In genomic region chr1:108661030-108661609, GRCh38 we compare ENCODE assay signal across 8 cellular contexts. TPM values are rescaled to one million over a fixed set of nuclear protein-coding genes. Genes with fewer than 3 reads are reported as not detected.
DNase-seq lines count a peak whose midpoint lies in the region; ATAC-seq and TF ChIP-seq lines count a peak whose summit lies in the region.

Gene HENMT1 (minus strand): TSS chr1:108661093. CDS start chr1:108659884, 1,209 bp downstream.

- H3K27ac Mint-ChIP-seq in activated naive CD4-positive, alpha-beta T cell treated with anti-CD3 and anti-CD28 coated beads, Interleukin-2, amount 50 U/mL, for 24 hours, result peak within 1 kb of the TSS; percentile 96
- H3K27ac Mint-ChIP-seq in type B pancreatic cell, result peak within 1 kb of the TSS; percentile 72

- peak; percentile 63 to 84 (median 80) for DNase-seq in Peyer's patch
- DNase-seq in cardiac septum (ENCODE audit: low spot score), result peak; percentile 83
- peak; percentile 90 for DNase-seq in posterior vena cava (ENCODE audit: low spot score)
- DNase-seq in type B pancreatic cell (ENCODE audit: extremely low spot score, unreplicated experiment), result peak; percentile 77

- ATAC-seq in GM18873 (IDR thresholded peaks at IDR 0.05; ENCODE audit: low FRiP score, unreplicated experiment) (peak; percentile 62), HG03196 (IDR thresholded peaks at IDR 0.05; ENCODE audit: unreplicated experiment) (peak; percentile 84)

- peaks cover 37% of the 10 kb centered on the region for H3K4me1 Mint-ChIP-seq in activated naive CD4-positive, alpha-beta T cell treated with anti-CD3 and anti-CD28 coated beads, Interleukin-2, amount 50 U/mL, for 24 hours
- no peaks in the 10 kb centered on the region for H3K4me1 Mint-ChIP-seq in type B pancreatic cell (ENCODE audit: unreplicated experiment)

- H3K27ac ChIP-seq in 22Rv1 (peak within 1 kb of the TSS; percentile 90), Peyer's patch (peak within 1 kb of the TSS; percentile 91 to 98 (median 94))

- TF ChIP-seq POLR2A in Peyer's patch (IDR thresholded peaks at IDR 0.05), result peak in 1 of 2 donors; percentile 38

- no peaks in the 10 kb centered on the region for H3K36me3 ChIP-seq in Peyer's patch

- no peaks in the 10 kb centered on the region for H3K27me3 Mint-ChIP-seq in activated naive CD4-positive, alpha-beta T cell treated with anti-CD3 and anti-CD28 coated beads, Interleukin-2, amount 50 U/mL, for 24 hours
- H3K27me3 Mint-ChIP-seq in type B pancreatic cell, result no peaks in the 10 kb centered on the region

- H3K27me3 ChIP-seq in Peyer's patch, result no peaks in the 10 kb centered on the region

- H3K9me3 ChIP-seq in Peyer's patch, result no peaks in the 10 kb centered on the region

- peak within 1 kb of the TSS; percentile 88 for H3K4me3 Mint-ChIP-seq in activated naive CD4-positive, alpha-beta T cell treated with anti-CD3 and anti-CD28 coated beads, Interleukin-2, amount 50 U/mL, for 24 hours
- peak within 1 kb of the TSS; percentile 84 for H3K4me3 Mint-ChIP-seq in type B pancreatic cell

- H3K4me1 ChIP-seq in Peyer's patch, result peaks cover 0 to 7% (median 0%) of the 10 kb centered on the region in 4 donors

- no peaks in the 10 kb centered on the region for H3K9me3 Mint-ChIP-seq in activated naive CD4-positive, alpha-beta T cell treated with anti-CD3 and anti-CD28 coated beads, Interleukin-2, amount 50 U/mL, for 24 hours
- H3K9me3 Mint-ChIP-seq in type B pancreatic cell, result no peaks in the 10 kb centered on the region

- no peaks in the 10 kb centered on the region for H3K36me3 Mint-ChIP-seq in activated naive CD4-positive, alpha-beta T cell treated with anti-CD3 and anti-CD28 coated beads, Interleukin-2, amount 50 U/mL, for 24 hours
- H3K36me3 Mint-ChIP-seq in type B pancreatic cell, result no peaks in the 10 kb centered on the region

- H3K4me3 ChIP-seq in Peyer's patch, result peak within 1 kb of the TSS; percentile 55 to 78 (median 72)

- intact Hi-C loops in cardiac septum (cut with DNase I) (no loop called here), posterior vena cava (cut with DNase I) (no loop called here)

- TF ChIP-seq CTCF in 22Rv1 (IDR thresholded peaks at IDR 0.05) (no peak), Peyer's patch (IDR thresholded peaks at IDR 0.05) (no peak), type B pancreatic cell (conservative IDR thresholded peaks at IDR 0.05) (no peak)

RNA-seq across cellular contexts. Expression of gene HENMT1, which starts in this region (rescaled TPM):
- 1 to 10 TPM; 2.7 to 8.3 (median 5.4) TPM for total RNA-seq in Peyer's patch
- total RNA-seq in cardiac septum, result 1.1 TPM
- total RNA-seq in posterior vena cava, result 1 to 10 TPM; 3.0 to 5.7 TPM
- total RNA-seq in type B pancreatic cell (ENCODE audit: low replicate concordance), result 6.9 and 11.5 TPM in 2 replicates

Comparison
In these comparisons a context has a peak if more than half of its experiments do, and no peak if none do; other contexts are left out.
1. Peak in every context shown above with its lines: DNase-seq, ATAC-seq, H3K4me3 ChIP-seq and H3K27ac ChIP-seq.